ENCODE assay signal across 1 cellular context in the genomic region with DNA sequence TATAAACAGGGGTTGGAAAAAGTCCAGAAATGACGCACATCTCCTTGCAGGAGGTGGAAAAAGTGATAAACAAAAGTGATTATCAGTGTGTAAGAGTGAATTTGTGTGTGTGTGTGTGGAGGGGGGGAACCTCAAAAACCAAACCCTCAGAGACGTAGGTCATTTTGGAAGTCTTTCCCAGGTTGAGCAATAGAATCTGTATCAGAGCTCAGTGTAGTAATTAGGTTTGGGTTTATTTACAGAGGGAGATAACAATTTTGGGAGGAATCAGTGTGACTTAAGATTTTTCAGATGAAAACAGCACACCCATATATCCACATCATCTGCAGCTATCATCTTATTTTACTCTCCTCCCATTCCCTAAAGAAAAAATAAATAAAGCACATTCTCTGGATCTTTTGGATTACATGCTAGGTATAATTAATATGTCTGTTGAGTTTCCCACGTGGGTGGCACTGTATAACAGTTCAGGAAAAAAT.
TF ChIP-seq lines count a peak whose summit lies in the region.

No MANE protein-coding gene starts in this region.

TF ChIP-seq in IMR-90, 13 proteins besides CTCF, POLR2A, EP300 and RAD21 (continued from another document):
- TF ChIP-seq, protein P1, sequence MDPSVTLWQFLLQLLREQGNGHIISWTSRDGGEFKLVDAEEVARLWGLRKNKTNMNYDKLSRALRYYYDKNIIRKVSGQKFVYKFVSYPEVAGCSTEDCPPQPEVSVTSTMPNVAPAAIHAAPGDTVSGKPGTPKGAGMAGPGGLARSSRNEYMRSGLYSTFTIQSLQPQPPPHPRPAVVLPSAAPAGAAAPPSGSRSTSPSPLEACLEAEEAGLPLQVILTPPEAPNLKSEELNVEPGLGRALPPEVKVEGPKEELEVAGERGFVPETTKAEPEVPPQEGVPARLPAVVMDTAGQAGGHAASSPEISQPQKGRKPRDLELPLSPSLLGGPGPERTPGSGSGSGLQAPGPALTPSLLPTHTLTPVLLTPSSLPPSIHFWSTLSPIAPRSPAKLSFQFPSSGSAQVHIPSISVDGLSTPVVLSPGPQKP (IDR thresholded peaks at IDR 0.05; ENCODE audit: borderline replicate concordance, low read depth, low read length), result no peak
